ENCODE assay signal across 9 cellular contexts in genomic region chr2:112691761-112692370, GRCh38. TPM values are rescaled to one million over a fixed set of nuclear protein-coding genes. Genes with fewer than 3 reads are reported as not detected.
DNase-seq lines count a peak whose midpoint lies in the region; ATAC-seq and TF ChIP-seq lines count a peak whose summit lies in the region.
"Had no signal": no experiment of that assay in that cellular context is flagged by ENCODE, and none has a peak within 500 bp of the region (broad histone marks: within the 10 kb centered on the region; RNA-seq: fewer than 3 reads in every experiment).

No MANE protein-coding gene starts in this region.

- intact Hi-C loops in Panc1 (cut with micrococcal nuclease; ENCODE audit: unreplicated experiment), result no loop called here
- intact Hi-C loops in naive thymus-derived CD4-positive, alpha-beta T cell (cut with micrococcal nuclease), result loop anchor here (1.0 to 5.0 kb wide), 7 partner anchors 14 to 210 kb away; partner anchors contain the start of genes SLC20A1 (in 2 of the 2), CHCHD5 (in 1 of the 2) and TTL (in 1 of the 2)

- no peaks in the 10 kb centered on the region for H3K27me3 ChIP-seq in Panc1 (ENCODE audit: control insufficient read depth, insufficient read depth, low read length)
- H3K27me3 ChIP-seq in effector memory CD4-positive, alpha-beta T cell (replicated peaks; ENCODE audit: control insufficient read depth, insufficient read depth, low read length, poor library complexity, severe bottlenecking), result no peaks in the 10 kb centered on the region
- no peaks in the 10 kb centered on the region for H3K27me3 ChIP-seq in naive thymus-derived CD4-positive, alpha-beta T cell (ENCODE audit: control insufficient read depth in 2 of 2, insufficient read depth in 2 of 2, low read length in 2 of 2)

- CTCF ChIA-PET in Panc1 (lab: Charles Lee), result interaction anchor here (0.8 to 1.7 kb wide), 3 partner anchors 66 to 92 kb away, joined by 3 to 7 read pairs (median 5); no protein-coding TSS in a partner anchor
- CTCF ChIA-PET in naive thymus-derived CD4-positive, alpha-beta T cell (lab: Charles Lee), result interaction anchor here (0.7 to 8.9 kb wide), 8 partner anchors 33 to 572 kb away, joined by 3 to 183 read pairs (median 4); no protein-coding TSS in a partner anchor

- H3K9me3 ChIP-seq in Panc1 (ENCODE audit: control insufficient read depth, insufficient read depth, low read depth, low read length), result no peaks in the 10 kb centered on the region
- H3K9me3 ChIP-seq in effector memory CD4-positive, alpha-beta T cell (ENCODE audit: control insufficient read depth, low read length), result no peaks in the 10 kb centered on the region
- H3K9me3 ChIP-seq in naive thymus-derived CD4-positive, alpha-beta T cell (ENCODE audit: control insufficient read depth in 2 of 3, low read length in 3 of 3), result no peaks in the 10 kb centered on the region

- no peaks in the 10 kb centered on the region for H3K9me3 Mint-ChIP-seq in naive thymus-derived CD4-positive, alpha-beta T cell

- peak overlapping the region in 1 of 10 donors; percentile 58 for H3K4me3 Mint-ChIP-seq in naive thymus-derived CD4-positive, alpha-beta T cell

- no peaks in the 10 kb centered on the region for H3K36me3 ChIP-seq in Panc1 (ENCODE audit: control insufficient read depth, insufficient read depth, low read length)
- no peaks in the 10 kb centered on the region for H3K36me3 ChIP-seq in effector memory CD4-positive, alpha-beta T cell (ENCODE audit: control insufficient read depth, insufficient read depth, low read length)
- no peaks in the 10 kb centered on the region for H3K36me3 ChIP-seq in naive thymus-derived CD4-positive, alpha-beta T cell (ENCODE audit: control insufficient read depth in 2 of 3, insufficient read depth in 3 of 3, low read length in 3 of 3)

- BruUV-seq in Panc1 (replicated peaks; lab: Mats Ljungman, UMichigan), result no TSS peak

- peak overlapping the region in 3 of 9 donors; percentile 64 to 72 (median 70) for H3K27ac Mint-ChIP-seq in naive thymus-derived CD4-positive, alpha-beta T cell

- in situ Hi-C loops in Panc1 (cut with HindIII; ENCODE audit: low pct_unique_long_range_greater_than_20kb, low sequenced_read_pairs), result no loop called here

- peak overlapping the region; percentile 75 for H3K27ac ChIP-seq in Panc1 (ENCODE audit: low read length)
- peak overlapping the region; percentile 34 for H3K27ac ChIP-seq in effector memory CD4-positive, alpha-beta T cell (ENCODE audit: insufficient read depth, low read length, poor library complexity, severe bottlenecking)
- no peak overlapping the region for H3K27ac ChIP-seq in naive thymus-derived CD4-positive, alpha-beta T cell (ENCODE audit: low read depth, low read length)

- H3K4me1 ChIP-seq in Panc1 (ENCODE audit: control insufficient read depth, insufficient read depth, low read length), result peaks cover 23% of the 10 kb centered on the region
- H3K4me1 ChIP-seq in effector memory CD4-positive, alpha-beta T cell (ENCODE audit: control insufficient read depth, insufficient read depth, low read length, poor library complexity, severe bottlenecking), result peaks cover 20% of the 10 kb centered on the region
- peaks cover 6 to 16% of the 10 kb centered on the region in 2 donors for H3K4me1 ChIP-seq in naive thymus-derived CD4-positive, alpha-beta T cell (ENCODE audit: control insufficient read depth in 2 of 2, insufficient read depth in 2 of 2, low read length in 2 of 2)

- DNase-seq in NCI-H1694 treated with DMSO at 0.1 percent for 48 hours (lab: John Stamatoyannopoulos, UW) (peak; percentile 20), NCI-H1694 (lab: John Stamatoyannopoulos, UW) (no peak), Panc1 (ENCODE audit: low read depth, low spot score) (no peak), retina (peak; percentile 35), AG08396 (ENCODE audit: low spot score) (no peak)
- no peak for DNase-seq in effector memory CD4-positive, alpha-beta T cell
- DNase-seq in naive thymus-derived CD4-positive, alpha-beta T cell, result no peak
- DNase-seq: NCI-H1092 had no signal

- peaks cover 0 to 38% (median 18%) of the 10 kb centered on the region in 7 donors for H3K4me1 Mint-ChIP-seq in naive thymus-derived CD4-positive, alpha-beta T cell

- POLR2A ChIA-PET in Panc1 (lab: Charles Lee), result no interaction called here
- POLR2A ChIA-PET in naive thymus-derived CD4-positive, alpha-beta T cell (lab: Charles Lee), result interaction anchor here (1.7 to 4.6 kb wide), 2 partner anchors 61 to 65 kb away, joined by 9 to 26 read pairs; no protein-coding TSS in a partner anchor

- TF ChIP-seq CTCF in Panc1 (IDR thresholded peaks at IDR 0.05), result no peak

- ATAC-seq in Panc1 (no peak), GM18511 (IDR thresholded peaks at IDR 0.05; ENCODE audit: unreplicated experiment) (no peak)
- ATAC-seq in naive thymus-derived CD4-positive, alpha-beta T cell, result no peak

- no peaks in the 10 kb centered on the region for H3K27me3 Mint-ChIP-seq in naive thymus-derived CD4-positive, alpha-beta T cell

- H3K36me3 Mint-ChIP-seq in naive thymus-derived CD4-positive, alpha-beta T cell, result no peaks in the 10 kb centered on the region

- no peak overlapping the region for H3K4me3 ChIP-seq in Panc1 (ENCODE audit: low read depth in 2 of 2, low read length in 2 of 2)
- H3K4me3 ChIP-seq in effector memory CD4-positive, alpha-beta T cell (ENCODE audit: insufficient read depth, low read depth, low read length, poor library complexity, severe bottlenecking), result no peak overlapping the region
- no peak overlapping the region for H3K4me3 ChIP-seq in naive thymus-derived CD4-positive, alpha-beta T cell (ENCODE audit: low read length)

RNA-seq across cellular contexts. Expression of gene NT5DC4, which starts 29.0 kb away (rescaled TPM):
- not detected for total RNA-seq in Panc1 (2021; ENCODE audit: unreplicated experiment)
- not detected for polyA plus RNA-seq in Panc1 (2012; ENCODE audit: insufficient read length)
- total RNA-seq in naive thymus-derived CD4-positive, alpha-beta T cell, result under 1 TPM in 1 of 5 experiments, not detected in 4; 0.56 TPM
- polyA plus RNA-seq in naive thymus-derived CD4-positive, alpha-beta T cell, result not detected

RNA-seq across cellular contexts. Expression of gene SLC20A1, which starts 46.1 kb away (rescaled TPM):
- 72.0 TPM for total RNA-seq in Panc1 (2021; ENCODE audit: unreplicated experiment)
- 22.8 TPM for polyA plus RNA-seq in Panc1 (2012; ENCODE audit: insufficient read length)
- 100 to 1,000 TPM in 3 of 5 experiments, 10 to 100 TPM in 2; 94.4 to 164 (median 120) TPM for total RNA-seq in naive thymus-derived CD4-positive, alpha-beta T cell
- polyA plus RNA-seq in naive thymus-derived CD4-positive, alpha-beta T cell, result 10 to 100 TPM; 32.8 to 39.3 TPM

Comparison
In these comparisons a context has a peak if more than half of its experiments do, and no peak if none do; other contexts are left out.
1. DNase-seq: peak in NCI-H1694 treated with DMSO at 0.1 percent for 48 hours (single experiment) and retina (single experiment); none in NCI-H1694 (single experiment), Panc1 (single experiment), effector memory CD4-positive, alpha-beta T cell (0 of 3), AG08396 (single experiment) and naive thymus-derived CD4-positive, alpha-beta T cell (0 of 9).